In the genomic region with DNA sequence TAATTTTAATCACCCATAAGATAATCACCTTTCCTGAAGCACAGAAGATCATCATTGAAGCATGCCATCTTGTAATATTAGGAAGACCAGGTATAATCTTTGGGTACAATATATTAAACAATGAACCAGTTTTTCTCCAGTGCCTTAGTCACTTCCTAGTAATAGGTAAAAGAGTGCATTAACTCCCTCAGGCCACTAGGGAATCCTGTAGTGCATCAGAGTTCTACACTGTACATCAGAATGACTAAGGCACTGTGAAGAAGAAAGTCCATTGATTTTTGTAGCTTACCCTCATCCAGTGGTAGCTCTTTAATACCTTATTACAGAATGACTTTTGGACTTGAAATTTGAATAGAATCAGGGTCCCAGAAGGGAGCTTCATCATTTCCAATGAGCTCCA, we compare ENCODE assay signal across 11 cellular contexts. TPM values are rescaled to one million over a fixed set of nuclear protein-coding genes. Genes with fewer than 3 reads are reported as not detected.
DNase-seq lines count a peak whose midpoint lies in the region; ATAC-seq, FAIRE-seq and TF ChIP-seq lines count a peak whose summit lies in the region.
"Had no signal": no experiment of that assay in that cellular context is flagged by ENCODE, and none has a peak within 500 bp of the region (broad histone marks: within the 10 kb centered on the region; RNA-seq: fewer than 3 reads in every experiment).

No MANE protein-coding gene starts in this region.

- no peak overlapping the region for H4K8ac ChIP-seq in IMR-90 (ENCODE audit: low read depth in 2 of 2, low read length in 2 of 2)

- H3K18ac ChIP-seq in IMR-90 (ENCODE audit: low read depth, low read length), result no peak overlapping the region

- TF ChIP-seq RAD21 in HepG2 (CRISPR knock-in tag; IDR thresholded peaks at IDR 0.05) (no peak), IMR-90 (IDR thresholded peaks at IDR 0.05; ENCODE audit: low read length) (0 out of 2 replicates have a peak, but pooled peaks have one; percentile 6)

- H2BK20ac ChIP-seq in IMR-90 (ENCODE audit: low read depth, low read length), result no peak overlapping the region

- H3K14ac ChIP-seq in IMR-90 (replicated peaks; ENCODE audit: low read depth, low read length), result no peak overlapping the region

- intact Hi-C loops in HepG2 (cut with micrococcal nuclease; ENCODE audit: unreplicated experiment), result no loop called here
- intact Hi-C loops in right lobe of liver (cut with DNase I), result no loop called here
- intact Hi-C loops in IMR-90 (cut with micrococcal nuclease), result loop anchor here (2.0 to 10.0 kb wide), 2 partner anchors 270 to 552 kb away; no protein-coding TSS in a partner anchor
- intact Hi-C loops in mammary epithelial cell (cut with micrococcal nuclease), result loop anchor here (10.0 kb wide), 1 partner anchor 732 kb away; no protein-coding TSS in a partner anchor

- TF ChIP-seq POLR2A in HepG2 (IDR thresholded peaks at IDR 0.05; ENCODE audit: insufficient read depth in 1 of 2, low read depth in 2 of 2, low read length in 2 of 2) (no peak), right lobe of liver (IDR thresholded peaks at IDR 0.05) (no peak), IMR-90 (IDR thresholded peaks at IDR 0.05; ENCODE audit: low read depth, low read length) (no peak)

- no peak overlapping the region for H4K91ac ChIP-seq in IMR-90 (ENCODE audit: insufficient read depth, low read depth, low read length)

- no peak overlapping the region for H2AFZ ChIP-seq in HepG2 (ENCODE audit: low read length)
- H2AFZ ChIP-seq in IMR-90 (replicated peaks; ENCODE audit: low read length, poor library complexity), result no peak overlapping the region
- no peak overlapping the region for H2AFZ ChIP-seq in mammary epithelial cell (ENCODE audit: low read depth, low read length)

- dilution Hi-C loops in IMR-90 (cut with HindIII; ENCODE audit: low sequenced_read_pairs, unreplicated experiment), result no loop called here
- dilution Hi-C loops in mammary epithelial cell (cut with HindIII; ENCODE audit: low sequenced_read_pairs), result no loop called here

- in situ Hi-C loops in HepG2 (cut with HindIII; ENCODE audit: extremely low pct_ligation_motif_present, low pct_unique_long_range_greater_than_20kb), result no loop called here
- in situ Hi-C loops in IMR-90 (cut with MboI; ENCODE audit: low sequenced_read_pairs), result no loop called here
- in situ Hi-C loops in mammary epithelial cell (cut with MboI; ENCODE audit: low sequenced_read_pairs in 2 of 2), result no loop called here

- H3K27me3 ChIP-seq in HepG2 (ENCODE audit: control insufficient read depth in 1 of 2, insufficient read depth in 2 of 2, low read length in 2 of 2), result no peaks in the 10 kb centered on the region
- peaks cover 0 to 8% of the 10 kb centered on the region in 2 donors for H3K27me3 ChIP-seq in right lobe of liver
- peaks cover 11% of the 10 kb centered on the region; the same call in 1 of the 2 replicates for H3K27me3 ChIP-seq in IMR-90 (ENCODE audit: control insufficient read depth, insufficient read depth, low read length)
- H3K27me3 ChIP-seq in mammary epithelial cell (ENCODE audit: insufficient read depth, low read length), result peaks cover 16% of the 10 kb centered on the region

- POLR2A ChIA-PET in HepG2 (lab: Yijun Ruan, JAX), result no interaction called here
- POLR2A ChIA-PET in IMR-90 (lab: Charles Lee; ENCODE audit: unreplicated experiment), result interaction anchor here (0.5 kb wide), 1 partner anchor 729 kb away, joined by 5 read pairs; no protein-coding TSS in a partner anchor

- H3K4ac ChIP-seq in IMR-90 (ENCODE audit: low read depth, low read length), result no peak overlapping the region

- peak; percentile 71 for ATAC-seq in HepG2
- ATAC-seq in right lobe of liver, result no peak
- ATAC-seq in IMR-90 (ENCODE audit: low read depth), result no peak

- H4K20me1 ChIP-seq in HepG2 (ENCODE audit: insufficient read depth, low read length) (no peaks in the 10 kb centered on the region), IMR-90 (ENCODE audit: insufficient read depth, low read length) (no peaks in the 10 kb centered on the region), mammary epithelial cell (ENCODE audit: insufficient read depth, low read length) (no peaks in the 10 kb centered on the region)

- H2BK5ac ChIP-seq in IMR-90 (ENCODE audit: low read depth, low read length, poor library complexity, severe bottlenecking), result no peak overlapping the region

- no peak overlapping the region for H2BK120ac ChIP-seq in IMR-90 (ENCODE audit: low read depth, low read length)

- no peaks in the 10 kb centered on the region for H3K4me1 ChIP-seq in HepG2 (ENCODE audit: insufficient read depth, low read length)
- H3K4me1 ChIP-seq in right lobe of liver, result no peaks in the 10 kb centered on the region
- H3K4me1 ChIP-seq in IMR-90 (ENCODE audit: control insufficient read depth, insufficient read depth, low read length), result peaks cover 5% of the 10 kb centered on the region
- peaks cover 18% of the 10 kb centered on the region for H3K4me1 ChIP-seq in mammary epithelial cell (ENCODE audit: insufficient read depth, low read length)

- H2AK9ac ChIP-seq in IMR-90 (replicated peaks; ENCODE audit: low read depth, low read length, poor library complexity), result no peak overlapping the region

- no peak overlapping the region for H3K4me3 ChIP-seq in HepG2 (replicated peaks in 1 of 3; ENCODE audit: insufficient read depth in 1 of 3, low read depth in 2 of 3, low read length in 3 of 3)
- no peak overlapping the region for H3K4me3 ChIP-seq in right lobe of liver
- no peak overlapping the region for H3K4me3 ChIP-seq in IMR-90 (ENCODE audit: insufficient read depth, low read depth, low read length)
- no peak overlapping the region for H3K4me3 ChIP-seq in mammary epithelial cell (replicated peaks in 1 of 3; ENCODE audit: insufficient read depth in 1 of 3, low read depth in 2 of 3, low read length in 3 of 3)

- no peak for TF ChIP-seq EP300 in HepG2 (IDR thresholded peaks at IDR 0.05; ENCODE audit: low read depth in 2 of 2, low read length in 2 of 2)
- TF ChIP-seq EP300 in HepG2 (CRISPR knock-in tag; IDR thresholded peaks at IDR 0.05; ENCODE audit: borderline replicate concordance), result no peak

- H3K4me2 ChIP-seq in HepG2 (ENCODE audit: low read depth, low read length), result no peak overlapping the region
- H3K4me2 ChIP-seq in IMR-90 (ENCODE audit: low read depth, low read length), result no peak overlapping the region
- H3K4me2 ChIP-seq in mammary epithelial cell (ENCODE audit: insufficient read depth, low read depth, low read length), result no peak overlapping the region

- no peak overlapping the region for H3K23ac ChIP-seq in IMR-90 (ENCODE audit: low read depth, low read length)

- FAIRE-seq in HepG2 (lab: Jason Lieb, UNC), result no peak
- FAIRE-seq: kidney had no signal

- no peak overlapping the region for H3K9ac ChIP-seq in HepG2 (ENCODE audit: insufficient read depth, low read depth, low read length)
- H3K9ac ChIP-seq in IMR-90 (ENCODE audit: low read depth, low read length), result no peak overlapping the region
- no peak overlapping the region for H3K9ac ChIP-seq in mammary epithelial cell (ENCODE audit: insufficient read depth, low read length)

- H3K56ac ChIP-seq in IMR-90 (ENCODE audit: extremely low read depth, insufficient read depth, low read length), result no peak overlapping the region

- no peak overlapping the region for H3K27ac ChIP-seq in HepG2 (ENCODE audit: extremely low read length, insufficient read depth, low read length)
- no peak overlapping the region for H3K27ac ChIP-seq in right lobe of liver
- no peak overlapping the region for H3K27ac ChIP-seq in IMR-90 (ENCODE audit: insufficient read depth, low read length)
- H3K27ac ChIP-seq in mammary epithelial cell (ENCODE audit: insufficient read depth, low read depth, low read length), result no peak overlapping the region

- H3K79me2 ChIP-seq in HepG2 (ENCODE audit: insufficient read depth, low read length) (no peaks in the 10 kb centered on the region), mammary epithelial cell (ENCODE audit: insufficient read depth, low read length) (no peaks in the 10 kb centered on the region)

- CTCF ChIA-PET in HepG2 (lab: Yijun Ruan, JAX; ENCODE audit: low intra/inter-chr PET ratio, low total read pairs), result no interaction called here
- CTCF ChIA-PET in IMR-90 (lab: Yijun Ruan, JAX), result interaction anchor here (0.5 to 1.4 kb wide), 2 partner anchors 12 to 694 kb away, joined by 4 to 7 read pairs; no protein-coding TSS in a partner anchor
- CTCF ChIA-PET in mammary epithelial cell (lab: Charles Lee; ENCODE audit: low non-redundant PET), result interaction anchor here (0.6 to 0.8 kb wide), 4 partner anchors 124 to 619 kb away, joined by 3 to 4 read pairs (median 3); no protein-coding TSS in a partner anchor

- H2BK15ac ChIP-seq in IMR-90 (ENCODE audit: low read depth, low read length), result no peak overlapping the region

- DNase-seq in HepG2 (ENCODE audit: low spot score) (no peak), right lobe of liver (no peak), IMR-90 (no peak), mammary epithelial cell (peak; percentile 41), AG08396 (ENCODE audit: low spot score) (no peak), SIG-M5 treated with dmso at 0.1 percent for 504 hours (lab: John Stamatoyannopoulos, UW; ENCODE audit: unreplicated experiment) (no peak)
- no peak for DNase-seq in activated T-cell treated with anti-CD3 and anti-CD28 coated beads, Interleukin-2, amount 50 U/mL, for 1 hour
- DNase-seq in stimulated activated CD4-positive, alpha-beta T cell treated with anti-CD3 and anti-CD28 coated beads, Interleukin-1b, Interleukin-23, amount 100 ng/mL, for 48 hours, result no peak
- DNase-seq: kidney had no signal

- no peaks in the 10 kb centered on the region for H3K79me1 ChIP-seq in IMR-90 (ENCODE audit: low read depth in 1 of 2, low read length in 2 of 2)

- no TSS peak for BruUV-seq in HepG2 (replicated peaks; lab: Mats Ljungman, UMichigan)
- no TSS peak for BruUV-seq in IMR-90 (replicated peaks; lab: Mats Ljungman, UMichigan)
- no TSS peak for BruUV-seq in mammary epithelial cell (replicated peaks; lab: Mats Ljungman, UMichigan)

- H4K5ac ChIP-seq in IMR-90 (ENCODE audit: low read depth, low read length), result no peak overlapping the region

- TF ChIP-seq CTCF in HepG2 (CRISPR knock-in tag; IDR thresholded peaks at IDR 0.05) (no peak), right lobe of liver (IDR thresholded peaks at IDR 0.05) (no peak), IMR-90 (conservative IDR thresholded peaks at IDR 0.05; ENCODE audit: low read depth, low read length) (peak; percentile 21; the same call in 1 of the 2 replicates), mammary epithelial cell (conservative IDR thresholded peaks at IDR 0.05 in 1 of 2, IDR thresholded peaks at IDR 0.05 in 1 of 2; ENCODE audit: extremely low read depth in 1 of 2, insufficient read depth in 1 of 2, low read depth in 1 of 2, low read length in 2 of 2) (peak; percentile 45 to 60)

- no peaks in the 10 kb centered on the region for H3K9me1 ChIP-seq in IMR-90 (ENCODE audit: insufficient read depth, low read length)

- H3K36me3 ChIP-seq in HepG2 (replicated peaks in 1 of 2; ENCODE audit: control insufficient read depth in 1 of 2, insufficient read depth in 2 of 2, low read length in 2 of 2) (no peaks in the 10 kb centered on the region), right lobe of liver (no peaks in the 10 kb centered on the region), IMR-90 (ENCODE audit: control insufficient read depth, insufficient read depth, low read length) (no peaks in the 10 kb centered on the region), mammary epithelial cell (ENCODE audit: insufficient read depth, low read length) (no peaks in the 10 kb centered on the region)

- H3K9me3 ChIP-seq in HepG2 (ENCODE audit: low read length) (no peaks in the 10 kb centered on the region), right lobe of liver (no peaks in the 10 kb centered on the region), IMR-90 (ENCODE audit: control insufficient read depth, insufficient read depth, low read length) (no peaks in the 10 kb centered on the region), mammary epithelial cell (replicated peaks; ENCODE audit: insufficient read depth, low read length) (no peaks in the 10 kb centered on the region)

- no peak overlapping the region for H2AK5ac ChIP-seq in IMR-90 (ENCODE audit: low read depth, low read length)

RNA-seq across cellular contexts. Expression of a gene that starts 4.5 kb away (rescaled TPM):
- total RNA-seq in HepG2 (2016; rRNA removed; fragmentation: Illumina TruSeq; extraction: Trizol), result not detected in 2 replicates
- total RNA-seq in HepG2 (2016; cell fraction: cytosol; rRNA removed; fragmentation: Illumina TruSeq; extraction: Trizol; ENCODE audit: low read depth), result not detected in 2 replicates
- total RNA-seq in HepG2 (2016; cell fraction: insoluble cytoplasmic fraction; rRNA removed; fragmentation: Illumina TruSeq; extraction: Trizol), result not detected in 2 replicates
- total RNA-seq in HepG2 (2016; cell fraction: membrane; rRNA removed; fragmentation: Illumina TruSeq; extraction: Trizol), result not detected in 2 replicates
- total RNA-seq in HepG2 (2016; cell fraction: nucleus; rRNA removed; fragmentation: Illumina TruSeq; extraction: Trizol), result not detected in 2 replicates
- polyA plus RNA-seq in HepG2 (2011; rRNA removed), result not detected in 2 replicates
- polyA plus RNA-seq in HepG2 (2011; cell fraction: cytosol; rRNA removed), result not detected in 2 replicates
- polyA plus RNA-seq in HepG2 (2011; cell fraction: nucleus; rRNA removed), result not detected in 2 replicates
- polyA plus RNA-seq in HepG2 (2012), result not detected in 2 replicates
- not detected in 2 replicates for polyA plus RNA-seq in HepG2 (2016; cell fraction: cytosol; fragmentation: Illumina TruSeq; extraction: Trizol; ENCODE audit: low read depth)
- not detected in 2 replicates for polyA plus RNA-seq in HepG2 (2016; cell fraction: insoluble cytoplasmic fraction; fragmentation: Illumina TruSeq; extraction: Trizol; ENCODE audit: low read depth)
- polyA plus RNA-seq in HepG2 (2016; cell fraction: membrane; fragmentation: Illumina TruSeq; extraction: Trizol; ENCODE audit: low read depth), result not detected in 2 replicates
- polyA plus RNA-seq in HepG2 (2016; cell fraction: nucleus; fragmentation: Illumina TruSeq; extraction: Trizol; ENCODE audit: insufficient read depth, low read depth), result not detected in 2 replicates
- not detected in 2 replicates for polyA minus RNA-seq in HepG2 (2011; rRNA and poly(A)+ RNA removed; ENCODE audit: low replicate concordance)
- not detected in 2 replicates for polyA minus RNA-seq in HepG2 (2011; cell fraction: cytosol; rRNA and poly(A)+ RNA removed)
- not detected in 2 replicates for polyA minus RNA-seq in HepG2 (2011; cell fraction: nucleus; rRNA and poly(A)+ RNA removed)
- not detected for total RNA-seq in right lobe of liver
- under 0.01 TPM in 2 replicates for total RNA-seq in IMR-90 (2012; rRNA removed)
- 0.24 and 0.26 TPM in 2 replicates for polyA plus RNA-seq in IMR-90 (2012; rRNA removed)
- polyA plus RNA-seq in IMR-90 (2012; cell fraction: cytosol; rRNA removed), result 0.08 and 0.24 TPM in 2 replicates
- polyA plus RNA-seq in IMR-90 (2012; cell fraction: nucleus; rRNA removed; ENCODE audit: low replicate concordance), result 0.23 and 0.26 TPM in 2 replicates
- total RNA-seq in mammary epithelial cell, result not detected
- 0.19 TPM for polyA plus RNA-seq in mammary epithelial cell
- not detected for polyA minus RNA-seq in mammary epithelial cell
- total RNA-seq: kidney; pulmonary artery endothelial cell; T-helper 2 cell treated with Interferon-gamma antibody and Interleukin-4, amounts not matched to agents 100 ng/mL and 5 ng/mL, for 36 hours had no signal

Comparison
In these comparisons a context has a peak if more than half of its experiments do, and no peak if none do; other contexts are left out.
1. CTCF ChIP-seq: peak in IMR-90 (single experiment) and mammary epithelial cell (2 of 2); none in HepG2 (single experiment) and right lobe of liver (0 of 4).
2. intact Hi-C loops: an anchor here in IMR-90 (2.0 to 10.0 kb wide) and mammary epithelial cell (10.0 kb wide); none called in HepG2 and right lobe of liver.